14 cellular contexts compared by ENCODE assay signal in genomic region chr6:166504100-166504499, GRCh38.
DNase-seq lines count a peak whose midpoint lies in the region; ATAC-seq and TF ChIP-seq lines count a peak whose summit lies in the region.
"Had no signal": no experiment of that assay in that cellular context is flagged by ENCODE, and none has a peak within 500 bp of the region (broad histone marks: within the 10 kb centered on the region; RNA-seq: fewer than 3 reads in every experiment).

No MANE protein-coding gene starts in this region.

- H3K36me3 Mint-ChIP-seq in CD4-positive, CD25-positive, alpha-beta regulatory T cell, result peaks cover 21% of the 10 kb centered on the region

- no peaks in the 10 kb centered on the region for H3K27me3 ChIP-seq in CD4-positive, CD25-positive, alpha-beta regulatory T cell (ENCODE audit: control insufficient read depth, insufficient read depth, low read length)
- H3K27me3 ChIP-seq: BE2C had no signal

- no peaks in the 10 kb centered on the region for H3K9me3 ChIP-seq in CD4-positive, CD25-positive, alpha-beta regulatory T cell (ENCODE audit: control insufficient read depth in 2 of 2, low read length in 2 of 2)
- H3K9me3 ChIP-seq: BE2C, Caco-2 had no signal

- TF ChIP-seq CTCF in epithelial cell of esophagus (IDR thresholded peaks at IDR 0.05; ENCODE audit: insufficient read depth, low read depth, low read length, missing control alignments), result no peak

- no peaks in the 10 kb centered on the region for H3K9me3 Mint-ChIP-seq in CD4-positive, CD25-positive, alpha-beta regulatory T cell
- H3K9me3 Mint-ChIP-seq: CD4-positive, alpha-beta T cell; H9 had no signal

- H3K4me1 ChIP-seq in CD4-positive, CD25-positive, alpha-beta regulatory T cell (ENCODE audit: control insufficient read depth, insufficient read depth, low read length, poor library complexity, severe bottlenecking), result no peaks in the 10 kb centered on the region
- H3K4me1 ChIP-seq: Caco-2 had no signal

- no peak overlapping the region for H3K27ac ChIP-seq in CD4-positive, CD25-positive, alpha-beta regulatory T cell (ENCODE audit: insufficient read depth, low read length, poor library complexity, severe bottlenecking)

- no peak for DNase-seq in CD4-positive, CD25-positive, alpha-beta regulatory T cell
- DNase-seq in NCI-H526 (lab: John Stamatoyannopoulos, UW) (peak; percentile 88 to 91), epithelial cell of esophagus (ENCODE audit: low read depth) (peak; percentile 51), mesenteric fat pad (ENCODE audit: low spot score) (peak; percentile 62), H4 (ENCODE audit: low spot score) (no peak)
- DNase-seq: ACHN; BE2C; C1 segment of cervical spinal cord; Caco-2; CD4-positive, alpha-beta T cell; GOT3; H9 had no signal

- no peak overlapping the region for H3K4me3 ChIP-seq in CD4-positive, CD25-positive, alpha-beta regulatory T cell (ENCODE audit: low read depth, low read length)
- no peak overlapping the region for H3K4me3 ChIP-seq in epithelial cell of esophagus (ENCODE audit: low read length)

- H3K4me1 Mint-ChIP-seq in CD4-positive, CD25-positive, alpha-beta regulatory T cell, result peaks cover 0 to 5% (median 2%) of the 10 kb centered on the region in 4 donors

- no peaks in the 10 kb centered on the region for H3K27me3 Mint-ChIP-seq in CD4-positive, CD25-positive, alpha-beta regulatory T cell
- H3K27me3 Mint-ChIP-seq: CD4-positive, alpha-beta T cell had no signal

- no peak overlapping the region for H3K4me3 Mint-ChIP-seq in CD4-positive, CD25-positive, alpha-beta regulatory T cell
- H3K4me3 Mint-ChIP-seq: CD4-positive, alpha-beta T cell; H9 had no signal

- ATAC-seq in CD4-positive, CD25-positive, alpha-beta regulatory T cell (ENCODE audit: low read depth in 2 of 2), result no peak
- ATAC-seq in HG03039 (IDR thresholded peaks at IDR 0.05; ENCODE audit: unreplicated experiment) (no peak), GM21723 (IDR thresholded peaks at IDR 0.05; ENCODE audit: unreplicated experiment) (no peak)

- peak overlapping the region in 2 of 3 donors; percentile 16 to 52 for H3K27ac Mint-ChIP-seq in CD4-positive, CD25-positive, alpha-beta regulatory T cell
- H3K27ac Mint-ChIP-seq: CD4-positive, alpha-beta T cell had no signal

- H3K36me3 ChIP-seq in CD4-positive, CD25-positive, alpha-beta regulatory T cell (ENCODE audit: control insufficient read depth, insufficient read depth, low read length), result peaks cover 3% of the 10 kb centered on the region

Comparison
In these comparisons a context has a peak if more than half of its experiments do, and no peak if none do; other contexts are left out.
1. DNase-seq: peak in NCI-H526 (2 of 2), epithelial cell of esophagus (single experiment) and mesenteric fat pad (single experiment); none in CD4-positive, CD25-positive, alpha-beta regulatory T cell (0 of 3) and H4 (single experiment).